In the genomic region with DNA sequence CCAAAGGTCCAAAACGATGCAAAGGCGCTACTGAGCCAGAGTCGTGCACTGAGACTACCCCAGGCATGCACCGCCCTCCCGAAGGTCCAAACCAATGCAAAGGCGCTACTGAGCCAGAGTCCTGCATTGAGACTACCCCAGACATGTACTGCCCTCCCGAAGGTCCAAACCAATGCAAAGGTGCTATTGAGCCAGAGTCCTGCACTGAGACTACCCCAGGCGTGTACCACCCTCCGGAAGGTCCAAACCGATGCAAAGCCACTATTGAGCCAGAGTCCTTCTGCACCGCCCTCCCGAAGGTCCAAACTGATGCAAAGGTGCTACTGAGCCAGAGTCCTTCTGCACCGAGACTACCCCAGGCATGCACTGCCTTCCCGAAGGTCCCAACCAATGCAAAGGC, we compare ENCODE assay signal across 32 cellular contexts. TPM values are rescaled to one million over a fixed set of nuclear protein-coding genes. Genes with fewer than 3 reads are reported as not detected.
"Had no signal": no experiment of that assay in that cellular context is flagged by ENCODE, and none has a peak within 500 bp of the region (broad histone marks: within the 10 kb centered on the region; RNA-seq: fewer than 3 reads in every experiment).

No MANE protein-coding gene starts in this region.

- H3K9me3 Mint-ChIP-seq: activated naive CD4-positive, alpha-beta T cell treated with anti-CD3 and anti-CD28 coated beads, Interleukin-2, amount 50 U/mL, for 72 hours had no signal

- H3K4me3 ChIP-seq: ascending aorta, breast epithelium, cardiac muscle cell, colonic mucosa, esophagus muscularis mucosa, gastrocnemius medialis, heart left ventricle had no signal

- H3K27me3 ChIP-seq: ascending aorta, breast epithelium, cardiac muscle cell, colonic mucosa, esophagus muscularis mucosa, gastrocnemius medialis, heart left ventricle had no signal

- H3K36me3 ChIP-seq: ascending aorta, breast epithelium, cardiac muscle cell, colonic mucosa had no signal

- H3K27ac Mint-ChIP-seq: activated CD4-positive, alpha-beta memory T cell treated with anti-CD3 and anti-CD28 coated beads, Interleukin-2, amount 10 ng/mL, durations not matched to agents 7 days and 5 days; activated CD4-positive, alpha-beta T cell treated with anti-CD3 and anti-CD28 coated beads, Interleukin-2, amount 10 ng/mL, durations not matched to agents 7 days and 5 days; activated naive CD4-positive, alpha-beta T cell treated with anti-CD3 and anti-CD28 coated beads, Interleukin-2, amount 10 ng/mL, durations not matched to agents 7 days and 5 days; activated naive CD4-positive, alpha-beta T cell treated with anti-CD3 and anti-CD28 coated beads, Interleukin-2, amount 50 U/mL, for 72 hours; activated naive CD8-positive, alpha-beta T cell treated with anti-CD3 and anti-CD28 coated beads, Interleukin-2, amount 10 ng/mL, durations not matched to agents 7 days and 5 days; activated T-cell treated with anti-CD3 and anti-CD28 coated beads, Interleukin-2, amount 50 U/mL, for 24 hours; activated T-cell treated with anti-CD3 and anti-CD28 coated beads, Interleukin-2, amount 50 U/mL, for 72 hours; brain; endodermal cell; WTC11 had no signal

- DNase-seq: activated CD4-positive, alpha-beta memory T cell treated with anti-CD3 and anti-CD28 coated beads, Interleukin-2, amount 10 ng/mL, durations not matched to agents 7 days and 5 days; activated CD4-positive, alpha-beta T cell treated with anti-CD3 and anti-CD28 coated beads for 1 hour; activated CD4-positive, alpha-beta T cell treated with anti-CD3 and anti-CD28 coated beads for 4 hours; activated CD4-positive, alpha-beta T cell treated with anti-CD3 and anti-CD28 coated beads, Interleukin-2, amount 10 ng/mL, durations not matched to agents 7 days and 5 days; activated CD4-positive, alpha-beta T cell treated with anti-CD3 and anti-CD28 coated beads, Interleukin-2, amount 50 U/mL, for 4 hours; activated CD8-positive, alpha-beta memory T cell treated with anti-CD3 and anti-CD28 coated beads, Interleukin-2, amount 50 U/mL, for 48 hours; activated gamma-delta T cell; activated naive CD4-positive, alpha-beta T cell; activated naive CD4-positive, alpha-beta T cell treated with anti-CD3 and anti-CD28 coated beads, Interleukin-2, amount 10 ng/mL, durations not matched to agents 7 days and 5 days; activated naive CD8-positive, alpha-beta T cell treated with anti-CD3 and anti-CD28 coated beads, Interleukin-2, amount 10 ng/mL, durations not matched to agents 7 days and 5 days; activated T-cell treated with anti-CD3 and anti-CD28 coated beads for 4 hours; activated T-cell treated with anti-CD3 and anti-CD28 coated beads, Interleukin-2, amount 50 U/mL, for 24 hours; activated T-cell treated with anti-CD3 and anti-CD28 coated beads, Interleukin-2, amount 50 U/mL, for 72 hours; central memory CD4-positive, alpha-beta T cell; cerebellar nuclear complex; colonic mucosa; effector memory CD4-positive, alpha-beta T cell; endodermal cell; erythroblast; foreskin keratinocyte; gastrocnemius medialis; glutamatergic neuron; heart left ventricle; T-helper 2 cell had no signal

- H3K27me3 Mint-ChIP-seq: activated CD4-positive, alpha-beta memory T cell treated with anti-CD3 and anti-CD28 coated beads, Interleukin-2, amount 10 ng/mL, durations not matched to agents 7 days and 5 days; activated CD4-positive, alpha-beta T cell treated with anti-CD3 and anti-CD28 coated beads, Interleukin-2, amount 10 ng/mL, durations not matched to agents 7 days and 5 days; activated naive CD8-positive, alpha-beta T cell treated with anti-CD3 and anti-CD28 coated beads, Interleukin-2, amount 10 ng/mL, durations not matched to agents 7 days and 5 days; activated T-cell treated with anti-CD3 and anti-CD28 coated beads, Interleukin-2, amount 50 U/mL, for 24 hours had no signal

- H3K4me3 Mint-ChIP-seq: activated CD4-positive, alpha-beta memory T cell treated with anti-CD3 and anti-CD28 coated beads, Interleukin-2, amount 10 ng/mL, durations not matched to agents 7 days and 5 days; activated CD4-positive, alpha-beta T cell treated with anti-CD3 and anti-CD28 coated beads, Interleukin-2, amount 10 ng/mL, durations not matched to agents 7 days and 5 days; activated naive CD4-positive, alpha-beta T cell treated with anti-CD3 and anti-CD28 coated beads, Interleukin-2, amount 10 ng/mL, durations not matched to agents 7 days and 5 days; activated naive CD8-positive, alpha-beta T cell treated with anti-CD3 and anti-CD28 coated beads, Interleukin-2, amount 10 ng/mL, durations not matched to agents 7 days and 5 days; activated T-cell treated with anti-CD3 and anti-CD28 coated beads, Interleukin-2, amount 50 U/mL, for 24 hours; activated T-cell treated with anti-CD3 and anti-CD28 coated beads, Interleukin-2, amount 50 U/mL, for 72 hours; brain; endodermal cell; WTC11 had no signal

- H3K4me1 ChIP-seq: ascending aorta, breast epithelium, colonic mucosa, foreskin keratinocyte had no signal

- H3K9me3 ChIP-seq: ascending aorta, colonic mucosa, esophagus muscularis mucosa, gastrocnemius medialis, heart left ventricle had no signal

- H3K36me3 Mint-ChIP-seq: activated naive CD4-positive, alpha-beta T cell treated with anti-CD3 and anti-CD28 coated beads, Interleukin-2, amount 10 ng/mL, durations not matched to agents 7 days and 5 days; activated naive CD8-positive, alpha-beta T cell treated with anti-CD3 and anti-CD28 coated beads, Interleukin-2, amount 10 ng/mL, durations not matched to agents 7 days and 5 days had no signal

- H3K27ac ChIP-seq: ascending aorta, breast epithelium, cardiac muscle cell, colonic mucosa, esophagus muscularis mucosa, foreskin keratinocyte, gastrocnemius medialis, heart left ventricle, VCaP had no signal

- ATAC-seq: activated naive CD4-positive, alpha-beta T cell treated with anti-CD3 and anti-CD28 coated beads, Interleukin-2, amount 50 U/mL, for 72 hours; activated T-cell treated with anti-CD3 and anti-CD28 coated beads, Interleukin-2, amount 50 U/mL, for 72 hours; foreskin keratinocyte; gastrocnemius medialis; heart left ventricle; WTC11 had no signal

- H3K4me1 Mint-ChIP-seq: activated CD4-positive, alpha-beta memory T cell treated with anti-CD3 and anti-CD28 coated beads, Interleukin-2, amount 10 ng/mL, durations not matched to agents 7 days and 5 days; activated CD4-positive, alpha-beta T cell treated with anti-CD3 and anti-CD28 coated beads, Interleukin-2, amount 10 ng/mL, durations not matched to agents 7 days and 5 days; activated naive CD4-positive, alpha-beta T cell treated with anti-CD3 and anti-CD28 coated beads, Interleukin-2, amount 10 ng/mL, durations not matched to agents 7 days and 5 days; activated naive CD8-positive, alpha-beta T cell treated with anti-CD3 and anti-CD28 coated beads, Interleukin-2, amount 10 ng/mL, durations not matched to agents 7 days and 5 days had no signal

RNA-seq across cellular contexts. Expression of a gene that starts 44.0 kb away (rescaled TPM):
- total RNA-seq: foreskin keratinocyte had no signal
